Comparison of ENCODE assay signal across 14 cellular contexts in the genomic region with DNA sequence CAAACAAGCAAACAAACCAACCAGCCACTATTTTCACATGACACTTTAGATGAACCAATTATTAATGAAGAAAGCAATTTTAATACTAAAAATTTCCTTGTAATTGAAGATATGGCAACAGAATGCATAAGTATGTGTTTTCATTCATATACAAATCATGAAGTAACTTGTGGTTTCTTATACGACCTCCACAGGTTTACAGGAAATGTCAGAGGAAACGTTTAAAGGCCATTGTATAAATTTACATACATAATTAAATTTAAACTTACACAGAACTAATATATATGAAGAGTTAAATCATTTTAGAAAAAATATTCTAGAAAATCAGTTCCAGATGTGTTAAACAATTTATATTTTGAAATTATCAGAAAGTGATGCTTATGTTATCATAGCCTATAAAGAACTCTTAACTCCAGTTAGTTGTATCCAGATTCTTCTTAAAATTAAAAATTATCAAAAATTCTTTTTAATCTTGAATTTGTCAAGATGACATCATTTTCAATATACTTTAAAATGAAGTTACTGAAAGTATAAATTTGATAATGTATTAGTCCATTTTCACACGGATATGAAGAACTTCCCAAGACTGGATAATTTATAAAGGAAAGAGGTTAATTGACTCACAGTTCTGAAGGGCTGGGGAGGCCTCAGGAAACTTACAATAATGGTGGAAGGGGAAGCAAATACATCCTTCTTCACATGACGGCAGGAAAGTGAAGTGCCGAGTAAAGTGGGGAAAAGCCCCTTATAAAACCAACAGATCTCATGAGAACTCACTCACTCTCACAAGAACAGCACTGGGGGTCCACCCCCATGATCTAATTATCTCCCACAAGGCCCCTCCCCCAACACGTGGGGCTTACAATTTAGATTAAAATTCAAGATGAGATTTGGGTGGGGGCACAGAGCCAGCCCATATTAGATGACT.
DNase-seq lines count a peak whose midpoint lies in the region; ATAC-seq, FAIRE-seq and TF ChIP-seq lines count a peak whose summit lies in the region.
"Had no signal": no experiment of that assay in that cellular context is flagged by ENCODE, and none has a peak within 500 bp of the region (broad histone marks: within the 10 kb centered on the region; RNA-seq: fewer than 3 reads in every experiment).

No MANE protein-coding gene starts in this region.

- TF ChIP-seq CTCF in K562 (IDR thresholded peaks at IDR 0.05 in 2 of 3, conservative IDR thresholded peaks at IDR 0.05 in 1 of 3; ENCODE audit: insufficient read depth in 2 of 3, low read depth in 1 of 3, low read length in 3 of 3) (no peak), prostate gland (IDR thresholded peaks at IDR 0.05) (no peak)

- H4K12ac ChIP-seq in trophoblast cell (ENCODE audit: low read depth, low read length) = no peak overlapping the region

- TF ChIP-seq RAD21 in K562 (CRISPR knock-in tag; conservative IDR thresholded peaks at IDR 0.05 in 1 of 2, IDR thresholded peaks at IDR 0.05 in 1 of 2) = no peak

- peak overlapping the region; percentile 42; the same call in 1 of the 3 replicates for H3K27ac ChIP-seq in K562 (ENCODE audit: extremely low read depth, low read depth, low read length)
- H3K27ac ChIP-seq in trophoblast cell (ENCODE audit: low read depth, low read length) = no peak overlapping the region
- peak overlapping the region in 1 of 2 donors; percentile 36 for H3K27ac ChIP-seq in prostate gland
- H3K27ac ChIP-seq: lower lobe of right lung, psoas muscle had no signal

- ATAC-seq in activated CD8-positive, alpha-beta memory T cell treated with anti-CD3 and anti-CD28 coated beads, Interleukin-2, amount 10 ng/mL, durations not matched to agents 7 days and 5 days = peak; percentile 41
- peak; percentile 33 for ATAC-seq in HG03066 (IDR thresholded peaks at IDR 0.05; ENCODE audit: low read depth, unreplicated experiment)
- no peak for ATAC-seq in K562

- H3K79me1 ChIP-seq in trophoblast cell (ENCODE audit: low read length) = peaks cover 3% of the 10 kb centered on the region

- peak overlapping the region; percentile 83 for H2AFZ ChIP-seq in K562 (ENCODE audit: low read depth, low read length)
- no peak overlapping the region for H2AFZ ChIP-seq in trophoblast cell (ENCODE audit: insufficient read depth, low read length, poor library complexity)

- H2AK5ac ChIP-seq in trophoblast cell (ENCODE audit: low read length) = no peak overlapping the region

- H3K4me1 Mint-ChIP-seq in activated CD8-positive, alpha-beta memory T cell treated with anti-CD3 and anti-CD28 coated beads, Interleukin-2, amount 10 ng/mL, durations not matched to agents 7 days and 5 days = peaks cover 33% of the 10 kb centered on the region

- H3K79me2 ChIP-seq in K562 (ENCODE audit: control insufficient read depth, insufficient read depth, low read length) (no peaks in the 10 kb centered on the region), trophoblast cell (ENCODE audit: control insufficient read depth, insufficient read depth, low read length, poor library complexity) (no peaks in the 10 kb centered on the region)

- H3K4me3 Mint-ChIP-seq in activated CD8-positive, alpha-beta memory T cell treated with anti-CD3 and anti-CD28 coated beads, Interleukin-2, amount 10 ng/mL, durations not matched to agents 7 days and 5 days = peak overlapping the region; percentile 26

- 34% methylated on average over 6 of the region's 6 CpGs for WGBS in K562 (ENCODE audit: insufficient coverage, low coverage, missing lambda C conversion rate)
- no CpG with 5 or more reads among the region's 6 CpGs for WGBS in trophoblast cell (ENCODE audit: extremely low coverage, insufficient coverage, insufficient read length)
- WGBS in prostate gland = 63% methylated on average over 6 of the region's 6 CpGs

- FAIRE-seq in K562 (lab: Jason Lieb, UNC) = no peak

- BruUV-seq in K562 (replicated peaks; lab: Mats Ljungman, UMichigan) = TSS peak; percentile 64

- TF ChIP-seq POLR2A in K562 (conservative IDR thresholded peaks at IDR 0.05) (no peak), prostate gland (IDR thresholded peaks at IDR 0.05) (no peak)

- POLR2A ChIA-PET in K562 (lab: Yijun Ruan, JAX) = interaction anchor here (0.6 to 3.6 kb wide), 4 partner anchors 11 to 71 kb away, joined by 3 to 24 read pairs (median 7); no protein-coding TSS in a partner anchor

- TF ChIP-seq EP300 in K562 (IDR thresholded peaks at IDR 0.05; ENCODE audit: low read length) = no peak

- H3K4ac ChIP-seq in trophoblast cell (ENCODE audit: low read depth, low read length) = no peak overlapping the region

- H3K9me1 ChIP-seq in K562 (ENCODE audit: control insufficient read depth, insufficient read depth, low read length) = no peaks in the 10 kb centered on the region

- H3K18ac ChIP-seq in trophoblast cell (ENCODE audit: low read length) = no peak overlapping the region

- intact Hi-C loops in K562 (cut with micrococcal nuclease) = no loop called here
- intact Hi-C loops in prostate gland (cut with DNase I) = no loop called here

- no peaks in the 10 kb centered on the region for H3K9me3 ChIP-seq in K562 (replicated peaks; ENCODE audit: control insufficient read depth, insufficient read depth, low read depth, low read length)
- no peaks in the 10 kb centered on the region for H3K9me3 ChIP-seq in trophoblast cell (ENCODE audit: insufficient read depth, low read depth, low read length)
- no peaks in the 10 kb centered on the region for H3K9me3 ChIP-seq in prostate gland
- H3K9me3 ChIP-seq: lower lobe of right lung, Peyer's patch, psoas muscle had no signal

- H4K20me1 ChIP-seq in K562 (replicated peaks; ENCODE audit: control insufficient read depth, insufficient read depth, low read length) = no peaks in the 10 kb centered on the region

- H4K8ac ChIP-seq in trophoblast cell (ENCODE audit: low read depth, low read length) = no peak overlapping the region

- H3K36me3 Mint-ChIP-seq in activated CD8-positive, alpha-beta memory T cell treated with anti-CD3 and anti-CD28 coated beads, Interleukin-2, amount 10 ng/mL, durations not matched to agents 7 days and 5 days = peaks cover 4% of the 10 kb centered on the region

- peak overlapping the region; percentile 85 for H3K27ac Mint-ChIP-seq in activated CD8-positive, alpha-beta memory T cell treated with anti-CD3 and anti-CD28 coated beads, Interleukin-2, amount 10 ng/mL, durations not matched to agents 7 days and 5 days

- H3K27me3 ChIP-seq in K562 (ENCODE audit: control insufficient read depth in 2 of 2, insufficient read depth in 2 of 2, low read length in 2 of 2) (no peaks in the 10 kb centered on the region), trophoblast cell (ENCODE audit: insufficient read depth, low read length) (no peaks in the 10 kb centered on the region), prostate gland (replicated peaks; ENCODE audit: insufficient read depth) (no peaks in the 10 kb centered on the region)
- H3K27me3 ChIP-seq: Peyer's patch had no signal

- no peaks in the 10 kb centered on the region for H3K36me3 ChIP-seq in K562 (ENCODE audit: control insufficient read depth, insufficient read depth, low read length)
- no peaks in the 10 kb centered on the region for H3K36me3 ChIP-seq in trophoblast cell (ENCODE audit: control insufficient read depth in 1 of 2, insufficient read depth in 2 of 2, low read length in 2 of 2)
- H3K36me3 ChIP-seq in prostate gland = no peaks in the 10 kb centered on the region
- H3K36me3 ChIP-seq: lower lobe of right lung, Peyer's patch had no signal

- no peak overlapping the region for H2BK120ac ChIP-seq in trophoblast cell (ENCODE audit: insufficient read depth, low read length, poor library complexity)

- H3K23ac ChIP-seq in trophoblast cell (ENCODE audit: low read length) = no peak overlapping the region

- H3K4me1 ChIP-seq in K562 (replicated peaks in 1 of 2; ENCODE audit: control insufficient read depth in 2 of 2, insufficient read depth in 2 of 2, low read length in 2 of 2) (peaks cover 24 to 49% of the 10 kb centered on the region in 2 experiments), trophoblast cell (ENCODE audit: control insufficient read depth in 1 of 2, insufficient read depth in 2 of 2, low read length in 2 of 2) (peaks cover 5% of the 10 kb centered on the region in 2 experiments), prostate gland (replicated peaks) (peaks cover 6% of the 10 kb centered on the region)
- H3K4me1 ChIP-seq: psoas muscle had no signal

- no peak overlapping the region for H2BK12ac ChIP-seq in trophoblast cell (ENCODE audit: low read length)

- H3K4me3 ChIP-seq in K562 (no peak overlapping the region), trophoblast cell (ENCODE audit: low read depth, low read length) (no peak overlapping the region), prostate gland (no peak overlapping the region)
- H3K4me3 ChIP-seq: lower lobe of right lung, Peyer's patch, psoas muscle had no signal

- no peaks in the 10 kb centered on the region for H3K27me3 Mint-ChIP-seq in activated CD8-positive, alpha-beta memory T cell treated with anti-CD3 and anti-CD28 coated beads, Interleukin-2, amount 10 ng/mL, durations not matched to agents 7 days and 5 days

- H3K9ac ChIP-seq in K562 (ENCODE audit: insufficient read depth in 1 of 2, low read depth in 2 of 2, low read length in 2 of 2) (peak overlapping the region in 1 of 2 experiments; percentile 5; a peak in 1 of 4 replicates), trophoblast cell (ENCODE audit: low read length) (no peak overlapping the region)

- H3K4me2 ChIP-seq in K562 (ENCODE audit: insufficient read depth, low read length) (no peak overlapping the region), trophoblast cell (ENCODE audit: low read length) (no peak overlapping the region)

- H4K91ac ChIP-seq in trophoblast cell (ENCODE audit: low read depth, low read length) = peak overlapping the region; percentile 2

- DNase-seq in activated CD8-positive, alpha-beta memory T cell treated with anti-CD3 and anti-CD28 coated beads, Interleukin-2, amount 10 ng/mL, durations not matched to agents 7 days and 5 days = no peak
- DNase-seq in activated CD8-positive, alpha-beta memory T cell treated with anti-CD3 and anti-CD28 coated beads, Interleukin-2, amount 50 U/mL, for 4 hours = no peak
- DNase-seq in K562 (ENCODE audit: extremely low read depth in 1 of 4, low spot score in 3 of 4) (no peak), trophoblast cell (no peak), germinal center (ENCODE audit: low spot score) (no peak), SIG-M5 (lab: John Stamatoyannopoulos, UW) (no peak), prostate gland (ENCODE audit: low spot score) (no peak)
- DNase-seq: EL, hippocampal formation, NCI-H1048, psoas muscle had no signal

- in situ Hi-C loops in K562 (cut with MboI) = no loop called here

- CTCF ChIA-PET in activated CD8-positive, alpha-beta memory T cell treated with anti-CD3 and anti-CD28 coated beads, Interleukin-2, amount 10 ng/mL, durations not matched to agents 7 days and 5 days (lab: Charles Lee) = interaction anchor here (0.6 kb wide), 1 partner anchor 926 kb away, joined by 3 read pairs; no protein-coding TSS in a partner anchor
- CTCF ChIA-PET in K562 (lab: Yijun Ruan, JAX; ENCODE audit: low intra/inter-chr PET ratio) = no interaction called here

- no peak overlapping the region for H2BK5ac ChIP-seq in trophoblast cell (ENCODE audit: low read depth, low read length, poor library complexity)

- H3K14ac ChIP-seq in trophoblast cell (ENCODE audit: low read length) = no peak overlapping the region

- no peaks in the 10 kb centered on the region for H3K9me3 Mint-ChIP-seq in activated CD8-positive, alpha-beta memory T cell treated with anti-CD3 and anti-CD28 coated beads, Interleukin-2, amount 10 ng/mL, durations not matched to agents 7 days and 5 days (ENCODE audit: low read depth)
